In the genomic region with DNA sequence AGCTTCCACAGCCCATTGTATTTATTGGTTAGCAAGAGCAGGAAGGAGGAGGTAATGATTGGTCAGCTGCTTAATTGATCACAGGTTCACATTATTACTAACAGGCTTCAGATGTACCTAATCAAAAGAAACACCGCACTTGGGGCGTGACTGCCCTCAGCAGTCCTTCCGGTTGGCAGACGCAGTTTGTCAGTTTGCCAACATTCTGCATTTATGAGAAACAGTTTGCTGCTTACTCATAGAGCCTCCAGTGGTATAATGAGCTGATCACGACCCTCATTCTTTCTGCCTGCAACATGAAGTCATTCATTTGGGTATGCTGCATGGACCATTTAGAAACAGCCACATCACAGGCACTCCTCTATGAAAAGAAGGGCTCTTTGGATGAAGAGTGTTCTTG, we compare ENCODE assay signal across 1 cellular context.
TF ChIP-seq lines count a peak whose summit lies in the region.

No MANE protein-coding gene starts in this region.

TF ChIP-seq in HepG2, 621 proteins besides CTCF, POLR2A, EP300 and RAD21 (continued from another document):
- TF ChIP-seq ZNF704 (CRISPR knock-in tag; IDR thresholded peaks at IDR 0.05; ENCODE audit: borderline replicate concordance): no peak
- no peak for TF ChIP-seq ZNF20 (CRISPR knock-in tag; IDR thresholded peaks at IDR 0.05)
- no peak for TF ChIP-seq KLF6 (CRISPR knock-in tag; IDR thresholded peaks at IDR 0.05)
- no peak for TF ChIP-seq ZNF660 (CRISPR knock-in tag; IDR thresholded peaks at IDR 0.05; ENCODE audit: borderline replicate concordance, low read depth)
- TF ChIP-seq CBX2 (IDR thresholded peaks at IDR 0.05; ENCODE audit: low read depth, low read length): no peak
- no peak for TF ChIP-seq CBX2 (CRISPR knock-in tag; IDR thresholded peaks at IDR 0.05; ENCODE audit: low read depth)
- TF ChIP-seq SRSF9 (IDR thresholded peaks at IDR 0.05; ENCODE audit: borderline replicate concordance, insufficient read depth, low read depth, low read length, poor library complexity, severe bottlenecking): no peak
- TF ChIP-seq, protein P1, sequence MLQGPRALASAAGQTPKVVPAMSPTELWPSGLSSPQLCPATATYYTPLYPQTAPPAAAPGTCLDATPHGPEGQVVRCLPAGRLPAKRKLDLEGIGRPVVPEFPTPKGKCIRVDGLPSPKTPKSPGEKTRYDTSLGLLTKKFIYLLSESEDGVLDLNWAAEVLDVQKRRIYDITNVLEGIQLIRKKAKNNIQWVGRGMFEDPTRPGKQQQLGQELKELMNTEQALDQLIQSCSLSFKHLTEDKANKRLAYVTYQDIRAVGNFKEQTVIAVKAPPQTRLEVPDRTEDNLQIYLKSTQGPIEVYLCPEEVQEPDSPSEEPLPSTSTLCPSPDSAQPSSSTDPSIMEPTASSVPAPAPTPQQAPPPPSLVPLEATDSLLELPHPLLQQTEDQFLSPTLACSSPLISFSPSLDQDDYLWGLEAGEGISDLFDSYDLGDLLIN (CRISPR knock-in tag; IDR thresholded peaks at IDR 0.05; ENCODE audit: borderline replicate concordance): no peak
